Comparison of ENCODE assay signal across 17 cellular contexts in the genomic region with DNA sequence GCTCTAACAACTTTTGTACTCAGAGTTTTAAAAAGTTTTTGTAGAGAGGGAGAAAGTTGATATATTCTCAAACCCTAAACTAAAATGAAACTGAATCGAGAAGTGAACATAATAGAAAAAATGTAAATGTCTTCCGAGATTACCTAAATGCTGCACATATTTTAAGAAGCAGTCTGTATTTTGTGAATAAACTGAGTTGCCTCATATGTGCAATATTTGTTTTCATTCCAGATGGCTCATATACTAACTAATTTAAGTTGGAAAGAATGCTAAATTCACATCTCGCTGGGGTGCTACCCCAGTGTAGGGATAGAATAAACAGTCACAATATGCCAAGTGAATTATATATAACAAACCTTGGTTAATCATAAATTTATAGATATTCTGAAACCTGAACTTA.
A peak's percentile ranks its signal among the peaks of the same experiment; 100 is the strongest.
DNase-seq lines count a peak whose midpoint lies in the region; ATAC-seq and TF ChIP-seq lines count a peak whose summit lies in the region.
"Had no signal": no experiment of that assay in that cellular context is flagged by ENCODE, and none has a peak within 500 bp of the region (broad histone marks: within the 10 kb centered on the region; RNA-seq: fewer than 3 reads in every experiment).

No MANE protein-coding gene starts in this region.

- ATAC-seq in DND-41 (ENCODE audit: insufficient read depth, low read depth) (no peak), GM21515 (IDR thresholded peaks at IDR 0.05; ENCODE audit: unreplicated experiment) (no peak), HG03139 (IDR thresholded peaks at IDR 0.05; ENCODE audit: unreplicated experiment) (no peak)

- intact Hi-C loops in Caco-2 (cut with micrococcal nuclease; ENCODE audit: unreplicated experiment), result no loop called here

- H2AFZ ChIP-seq in DND-41 (ENCODE audit: low read depth, low read length) (no peak overlapping the region), MM.1S (ENCODE audit: low read length) (no peak overlapping the region), osteoblast (ENCODE audit: low read length) (no peak overlapping the region)

- H3K27me3 Mint-ChIP-seq in chondrocyte (ENCODE audit: low read depth) (no peaks in the 10 kb centered on the region), Caco-2 (ENCODE audit: insufficient read depth, unreplicated experiment) (no peaks in the 10 kb centered on the region)

- 0 out of 2 replicates have a peak overlapping the region, but pooled peaks have one; percentile 20 for H3K4me2 ChIP-seq in DND-41 (ENCODE audit: insufficient read depth, low read length)
- peak overlapping the region; percentile 35 for H3K4me2 ChIP-seq in MM.1S (ENCODE audit: low read depth, low read length)
- peak overlapping the region; percentile 57 for H3K4me2 ChIP-seq in osteoblast (ENCODE audit: insufficient read depth, low read length)

- H3K4me1 Mint-ChIP-seq in chondrocyte (ENCODE audit: low read depth) (peaks cover 46% of the 10 kb centered on the region), Caco-2 (ENCODE audit: low read depth, unreplicated experiment) (peaks cover 6% of the 10 kb centered on the region)
- H3K4me1 Mint-ChIP-seq: CD8-positive, alpha-beta memory T cell had no signal

- H3K36me3 Mint-ChIP-seq in chondrocyte (ENCODE audit: low read depth) (peaks cover 1% of the 10 kb centered on the region), Caco-2 (ENCODE audit: insufficient read depth, unreplicated experiment) (peaks cover 6% of the 10 kb centered on the region)
- H3K36me3 Mint-ChIP-seq: CD8-positive, alpha-beta memory T cell had no signal

- H3K4me3 ChIP-seq in DND-41 (ENCODE audit: low read depth in 1 of 2, low read length in 2 of 2) (no peak overlapping the region), MM.1S (ENCODE audit: low read length) (peak overlapping the region; percentile 16; the same call in 1 of the 2 replicates), osteoblast (ENCODE audit: insufficient read depth, low read length) (peak overlapping the region; percentile 42), Caco-2 (ENCODE audit: low read depth, low read length) (no peak overlapping the region)

- H3K4me1 ChIP-seq in DND-41 (ENCODE audit: insufficient read depth, low read length), result no peaks in the 10 kb centered on the region
- H3K4me1 ChIP-seq in MM.1S (ENCODE audit: low read length), result no peaks in the 10 kb centered on the region
- peaks cover 4% of the 10 kb centered on the region for H3K4me1 ChIP-seq in osteoblast (ENCODE audit: insufficient read depth, low read length)
- no peaks in the 10 kb centered on the region for H3K4me1 ChIP-seq in Caco-2

- POLR2A ChIA-PET in Caco-2 (lab: Charles Lee), result no interaction called here

- no peaks in the 10 kb centered on the region for H4K20me1 ChIP-seq in DND-41 (ENCODE audit: insufficient read depth, low read length)
- H4K20me1 ChIP-seq in MM.1S (ENCODE audit: insufficient read depth, low read length), result no peaks in the 10 kb centered on the region
- no peaks in the 10 kb centered on the region for H4K20me1 ChIP-seq in osteoblast (ENCODE audit: insufficient read depth, low read length)

- no TSS peak for BruUV-seq in Caco-2 (replicated peaks; lab: Mats Ljungman, UMichigan)

- no peaks in the 10 kb centered on the region for H3K36me3 ChIP-seq in DND-41 (ENCODE audit: insufficient read depth, low read length)
- H3K36me3 ChIP-seq in MM.1S (replicated peaks; ENCODE audit: insufficient read depth, low read length), result no peaks in the 10 kb centered on the region
- peaks cover 7% of the 10 kb centered on the region for H3K36me3 ChIP-seq in osteoblast (ENCODE audit: insufficient read depth, low read length)
- no peaks in the 10 kb centered on the region for H3K36me3 ChIP-seq in Caco-2 (ENCODE audit: control insufficient read depth, insufficient read depth, low read length)

- H3K9me2 ChIP-seq in MM.1S (replicated peaks; ENCODE audit: insufficient read depth, low read length), result no peaks in the 10 kb centered on the region

- H3K9ac ChIP-seq in DND-41 (ENCODE audit: low read depth, low read length), result no peak overlapping the region
- peak overlapping the region; percentile 19; the same call in 1 of the 2 replicates for H3K9ac ChIP-seq in MM.1S (ENCODE audit: low read length)

- H3K4me3 Mint-ChIP-seq in chondrocyte (ENCODE audit: unreplicated experiment) (peak overlapping the region; percentile 73), Caco-2 (ENCODE audit: unreplicated experiment) (no peak overlapping the region)
- H3K4me3 Mint-ChIP-seq: CD8-positive, alpha-beta memory T cell; H9 had no signal

- no peak for DNase-seq in DND-41
- no peak for DNase-seq in MM.1S
- DNase-seq in chondrocyte (ENCODE audit: low spot score), result no peak
- DNase-seq in osteoblast (ENCODE audit: insufficient read length, low spot score, missing footprints), result no peak
- no peak for DNase-seq in SKM-1 (lab: John Stamatoyannopoulos, UW; ENCODE audit: unreplicated experiment)
- DNase-seq in Caco-2, result no peak
- DNase-seq: C1 segment of cervical spinal cord; CD8-positive, alpha-beta memory T cell; H9; NCI-H1105; NCI-H1694; NCI-H2081 treated with DMSO at 0.1 percent for 48 hours; NCI-H446 treated with DMSO at 0.1 percent for 48 hours; NCI-H69; Right ventricle myocardium superior had no signal

- H3K9me3 Mint-ChIP-seq in chondrocyte (ENCODE audit: low read depth) (peaks cover 4% of the 10 kb centered on the region), Caco-2 (ENCODE audit: unreplicated experiment) (no peaks in the 10 kb centered on the region)
- H3K9me3 Mint-ChIP-seq: CD8-positive, alpha-beta memory T cell; H9 had no signal

- no peak for TF ChIP-seq CTCF in DND-41 (IDR thresholded peaks at IDR 0.05; ENCODE audit: borderline replicate concordance, extremely low read depth, low read length, poor library complexity, severe bottlenecking)
- TF ChIP-seq CTCF in MM.1S (IDR thresholded peaks at IDR 0.05; ENCODE audit: low read length), result no peak
- no peak for TF ChIP-seq CTCF in chondrocyte (IDR thresholded peaks at IDR 0.05)
- no peak for TF ChIP-seq CTCF in osteoblast (IDR thresholded peaks at IDR 0.05; ENCODE audit: extremely low read depth, low read depth, low read length)
- no peak for TF ChIP-seq CTCF in Caco-2 (IDR thresholded peaks at IDR 0.05; ENCODE audit: insufficient read depth in 1 of 2, low read depth in 1 of 2, low read length in 1 of 2, severe bottlenecking in 1 of 2, unreplicated experiment in 1 of 2)

- H3K9me3 ChIP-seq in DND-41 (ENCODE audit: insufficient read depth, low read length, severe bottlenecking) (no peaks in the 10 kb centered on the region), MM.1S (replicated peaks; ENCODE audit: insufficient read depth, low read length) (no peaks in the 10 kb centered on the region), osteoblast (ENCODE audit: low read depth, low read length) (no peaks in the 10 kb centered on the region), Caco-2 (no peaks in the 10 kb centered on the region)

- no peaks in the 10 kb centered on the region for H3F3A ChIP-seq in MM.1S (ENCODE audit: insufficient read depth, low read length)

- H3K27ac ChIP-seq in DND-41 (ENCODE audit: low read length), result no peak overlapping the region
- no peak overlapping the region for H3K27ac ChIP-seq in MM.1S (ENCODE audit: low read length)
- peak overlapping the region; percentile 9 for H3K27ac ChIP-seq in osteoblast (ENCODE audit: low read depth, low read length)

- CTCF ChIA-PET in Caco-2 (lab: Charles Lee), result no interaction called here

- H3K27me3 ChIP-seq in DND-41 (ENCODE audit: insufficient read depth, low read length, poor library complexity) (no peaks in the 10 kb centered on the region), MM.1S (replicated peaks; ENCODE audit: insufficient read depth, low read length) (no peaks in the 10 kb centered on the region), osteoblast (ENCODE audit: insufficient read depth, low read length) (no peaks in the 10 kb centered on the region), Caco-2 (replicated peaks; ENCODE audit: control insufficient read depth, insufficient read depth, low read length) (no peaks in the 10 kb centered on the region)

- no peaks in the 10 kb centered on the region for H3K79me2 ChIP-seq in DND-41 (ENCODE audit: insufficient read depth, low read length)
- H3K79me2 ChIP-seq in MM.1S (ENCODE audit: low read length), result no peaks in the 10 kb centered on the region
- H3K79me2 ChIP-seq in osteoblast (ENCODE audit: insufficient read depth, low read length), result no peaks in the 10 kb centered on the region

- H3K27ac Mint-ChIP-seq in chondrocyte (ENCODE audit: unreplicated experiment) (peak overlapping the region; percentile 77), Caco-2 (ENCODE audit: unreplicated experiment) (no peak overlapping the region)
- H3K27ac Mint-ChIP-seq: CD8-positive, alpha-beta memory T cell; H9 had no signal

Comparison
In these comparisons a context has a peak if more than half of its experiments do, and no peak if none do; other contexts are left out.
1. H3K4me3 ChIP-seq: peak in MM.1S (single experiment) and osteoblast (single experiment); none in DND-41 (0 of 2) and Caco-2 (single experiment).
2. Peak in every context shown above with its lines, with median percentiles within 50 percentile points of each other: H3K4me2 ChIP-seq.